6 cellular contexts compared by ENCODE assay signal in genomic region chr11:76878014-76878413, GRCh38.
"Had no signal": no experiment of that assay in that cellular context is flagged by ENCODE, and none has a peak within 500 bp of the region (broad histone marks: within the 10 kb centered on the region; RNA-seq: fewer than 3 reads in every experiment).

No MANE protein-coding gene starts in this region.

- FAIRE-seq: HepG2, HTR-8/SVneo had no signal

- ATAC-seq: HepG2 had no signal

- DNase-seq: IMR-90, KBM-7, KG1 had no signal

- H3K27ac ChIP-seq: HL-60 had no signal
